Comparison of ENCODE assay signal across 9 cellular contexts in genomic region chr1:1630965-1631792, GRCh38. TPM values are rescaled to one million over a fixed set of nuclear protein-coding genes. Genes with fewer than 3 reads are reported as not detected.
DNase-seq lines count a peak whose midpoint lies in the region; ATAC-seq, FAIRE-seq and TF ChIP-seq lines count a peak whose summit lies in the region.
"Had no signal": no experiment of that assay in that cellular context is flagged by ENCODE, and none has a peak within 500 bp of the region (broad histone marks: within the 10 kb centered on the region; RNA-seq: fewer than 3 reads in every experiment).

No MANE protein-coding gene starts in this region.

- H3K4me1 ChIP-seq in astrocyte (ENCODE audit: insufficient read depth, low read length), result no peaks in the 10 kb centered on the region
- H3K4me1 ChIP-seq: A549 had no signal

- no peak overlapping the region for H3K4me2 ChIP-seq in astrocyte (ENCODE audit: low read length)
- H3K4me2 ChIP-seq: A549 had no signal

- no peaks in the 10 kb centered on the region for H3K27me3 Mint-ChIP-seq in astrocyte (ENCODE audit: low read depth, unreplicated experiment)

- no peaks in the 10 kb centered on the region for H3K79me2 ChIP-seq in astrocyte (ENCODE audit: insufficient read depth, low read length)

- no peaks in the 10 kb centered on the region for H3K9me3 Mint-ChIP-seq in astrocyte (ENCODE audit: unreplicated experiment)

- DNase-seq in DMS53 (lab: John Stamatoyannopoulos, UW) (peak; percentile 50), DMS53 treated with DMSO at 0.1 percent for 48 hours (lab: John Stamatoyannopoulos, UW; ENCODE audit: unreplicated experiment) (no peak), astrocyte (ENCODE audit: low read depth) (no peak), iPS-NIHi7 (ENCODE audit: extremely low spot score) (peak; percentile 49), OCI-M2 (lab: John Stamatoyannopoulos, UW; ENCODE audit: unreplicated experiment) (no peak), GM10266 (ENCODE audit: extremely low spot score) (no peak), NCI-H2107 treated with DMSO at 0.1 percent for 48 hours (lab: John Stamatoyannopoulos, UW; ENCODE audit: unreplicated experiment) (no peak)
- DNase-seq in stimulated activated naive CD8-positive, alpha-beta T cell treated with anti-CD3 and anti-CD28 coated beads, Interleukin-15, Interleukin-2, amounts not matched to agents 100 U/mL and 50 U/mL, for 24 hours, result peak; percentile 40

- H3K4me1 Mint-ChIP-seq in astrocyte (ENCODE audit: low read depth, unreplicated experiment), result no peaks in the 10 kb centered on the region

- no peak overlapping the region for H3K4me3 ChIP-seq in astrocyte (ENCODE audit: insufficient read depth, low read depth, low read length)
- H3K4me3 ChIP-seq: A549 had no signal

- FAIRE-seq in astrocyte (lab: Jason Lieb, UNC), result no peak
- FAIRE-seq: A549 had no signal

- ATAC-seq in stimulated activated naive CD8-positive, alpha-beta T cell treated with anti-CD3 and anti-CD28 coated beads, Interleukin-15, Interleukin-2, amounts not matched to agents 100 U/mL and 50 U/mL, for 24 hours, result no peak
- ATAC-seq: A549 had no signal

- TF ChIP-seq CTCF in astrocyte (IDR thresholded peaks at IDR 0.05; ENCODE audit: insufficient read depth, low read depth, low read length) (no peak), GM10266 (IDR thresholded peaks at IDR 0.05; ENCODE audit: control insufficient read depth, insufficient read depth, low read depth, missing control alignments) (no peak)

- H3K9ac ChIP-seq in astrocyte (ENCODE audit: low read length), result no peak overlapping the region

- no peaks in the 10 kb centered on the region for H4K20me1 ChIP-seq in astrocyte (ENCODE audit: insufficient read depth, low read length)

- H3K4me3 Mint-ChIP-seq in astrocyte (ENCODE audit: unreplicated experiment), result peak overlapping the region; percentile 72

- H2AFZ ChIP-seq in astrocyte (ENCODE audit: low read depth, low read length), result no peak overlapping the region

- H3K27ac Mint-ChIP-seq in astrocyte (ENCODE audit: unreplicated experiment), result no peak overlapping the region

- H3K9me3 ChIP-seq in astrocyte (ENCODE audit: insufficient read depth, low read depth, low read length), result no peaks in the 10 kb centered on the region
- H3K9me3 ChIP-seq: A549 had no signal

- H3K36me3 Mint-ChIP-seq in astrocyte (ENCODE audit: low read depth, unreplicated experiment), result no peaks in the 10 kb centered on the region

- no peaks in the 10 kb centered on the region for H3K36me3 ChIP-seq in astrocyte (ENCODE audit: insufficient read depth, low read length)

- no peak overlapping the region for H3K27ac ChIP-seq in astrocyte (ENCODE audit: low read depth, low read length)
- H3K27ac ChIP-seq: A549 had no signal

- H3K27me3 ChIP-seq in astrocyte (ENCODE audit: insufficient read depth, low read length), result peaks cover 3% of the 10 kb centered on the region

RNA-seq across cellular contexts. Expression of gene MMP23B, which starts 0.8 kb away (rescaled TPM):
- 40.1 and 40.7 TPM in 2 replicates for total RNA-seq in astrocyte

RNA-seq across cellular contexts. Expression of gene MIB2, which starts 15.9 kb away (rescaled TPM):
- 73.6 and 80.1 TPM in 2 replicates for total RNA-seq in astrocyte

RNA-seq across cellular contexts. Expression of gene CDK11B, which starts 27.6 kb away (rescaled TPM):
- 21.1 and 23.4 TPM in 2 replicates for total RNA-seq in astrocyte

RNA-seq across cellular contexts. Expression of gene FNDC10, which starts 31.2 kb away (rescaled TPM):
- 7.4 and 8.7 TPM in 2 replicates for total RNA-seq in astrocyte

RNA-seq across cellular contexts. Expression of gene SSU72, which starts 56.5 kb away (rescaled TPM):
- 143 and 145 TPM in 2 replicates for total RNA-seq in astrocyte

Comparison
In these comparisons a context has a peak if more than half of its experiments do, and no peak if none do; other contexts are left out.
1. DNase-seq: peak in DMS53 (single experiment), iPS-NIHi7 (single experiment) and stimulated activated naive CD8-positive, alpha-beta T cell treated with anti-CD3 and anti-CD28 coated beads, Interleukin-15, Interleukin-2, amounts not matched to agents 100 U/mL and 50 U/mL, for 24 hours (single experiment); none in DMS53 treated with DMSO at 0.1 percent for 48 hours (single experiment), astrocyte (single experiment), OCI-M2 (single experiment), GM10266 (single experiment) and NCI-H2107 treated with DMSO at 0.1 percent for 48 hours (single experiment).